24 cellular contexts compared by ENCODE assay signal in genomic region chr3:137347817-137348368, GRCh38.
"Had no signal": no experiment of that assay in that cellular context is flagged by ENCODE, and none has a peak within 500 bp of the region (broad histone marks: within the 10 kb centered on the region; RNA-seq: fewer than 3 reads in every experiment).

No MANE protein-coding gene starts in this region.

- H3K4me3 ChIP-seq: ascending aorta, esophagus squamous epithelium, left lung, lung, mucosa of descending colon, ovary, prostate gland, skin epidermis, thoracic aorta had no signal

- H3K9me3 ChIP-seq: ascending aorta, esophagus squamous epithelium, left lung, mucosa of descending colon, ovary, prostate gland, thoracic aorta had no signal

- ATAC-seq: left lung; mucosa of descending colon; natural killer cell treated with Interleukin-12 subunit alpha and Interleukin-12 subunit beta and Interleukin-15 and Interleukin-18, amount 100 ng/mL, for 72 hours; sciatic nerve; stimulated activated effector memory CD8-positive, alpha-beta T cell treated with anti-CD3 and anti-CD28 coated beads, Interleukin-12 subunit alpha, Interleukin-12 subunit beta, amount 100 ng/mL, for 72 hours had no signal

- H3K27me3 ChIP-seq: ascending aorta, esophagus squamous epithelium, left lung, ovary had no signal

- DNase-seq: activated CD4-positive, alpha-beta T cell treated with anti-CD3 and anti-CD28 coated beads for 4 hours; activated CD4-positive, alpha-beta T cell treated with anti-CD3 and anti-CD28 coated beads, Interleukin-2, amount 50 U/mL, for 4 hours; activated CD8-positive, alpha-beta memory T cell treated with anti-CD3 and anti-CD28 coated beads for 24 hours; activated effector memory CD4-positive, alpha-beta T cell treated with Interleukin-2 at 50 U/mL for 16 hours; activated naive CD4-positive, alpha-beta T cell treated with Interleukin-2 at 50 U/mL for 16 hours; activated naive CD8-positive, alpha-beta T cell treated with anti-CD3 and anti-CD28 coated beads, Interleukin-2, amount 10 ng/mL, durations not matched to agents 7 days and 5 days; cortex of kidney; esophagus squamous epithelium; kidney glomerular epithelial cell; left lung; mucosa of descending colon; ovary; retina; stimulated activated CD4-positive, alpha-beta T cell treated with anti-CD3 and anti-CD28 coated beads, Interleukin-4, amount 100 ng/mL, for 24 hours had no signal

- H3K27ac ChIP-seq: ascending aorta, epithelial cell of prostate, esophagus squamous epithelium, left lung, ovary, prostate gland, skin epidermis, thoracic aorta, VCaP had no signal

- H3K36me3 ChIP-seq: ascending aorta, esophagus squamous epithelium, left lung, ovary, prostate gland, thoracic aorta had no signal

- H3K4me1 ChIP-seq: ascending aorta, esophagus squamous epithelium, left lung, prostate gland had no signal
